ENCODE assay signal across 27 cellular contexts in the genomic region with DNA sequence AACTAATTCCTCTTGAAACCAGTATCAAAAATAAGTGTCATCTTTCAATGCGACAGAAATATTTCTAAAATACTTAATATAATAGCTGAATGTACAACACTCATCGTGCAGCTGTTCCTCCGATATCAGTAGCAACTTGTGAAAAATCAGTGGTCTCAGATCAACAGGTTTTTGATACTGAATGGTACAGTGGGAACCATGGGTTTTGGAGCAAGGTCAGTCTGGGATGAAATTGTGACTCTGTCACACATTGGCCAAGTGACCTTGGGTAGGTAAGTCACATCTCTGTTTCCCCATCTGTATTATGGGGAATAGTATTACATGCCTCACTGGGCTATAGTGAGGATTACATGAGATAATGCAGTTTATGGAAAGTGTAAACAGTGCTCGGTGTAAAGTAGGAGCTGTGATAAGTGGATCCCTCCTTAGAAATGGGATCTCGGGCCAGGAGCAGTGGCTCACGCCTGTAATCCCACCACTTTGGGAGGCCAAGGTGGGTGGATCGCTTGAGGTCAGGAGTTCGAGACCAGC. TPM values are rescaled to one million over a fixed set of nuclear protein-coding genes. Genes with fewer than 3 reads are reported as not detected.
"Had no signal": no experiment of that assay in that cellular context is flagged by ENCODE, and none has a peak within 500 bp of the region (broad histone marks: within the 10 kb centered on the region; RNA-seq: fewer than 3 reads in every experiment).

No MANE protein-coding gene starts in this region.

- H3K27me3 ChIP-seq: upper lobe of right lung had no signal

- H3K4me1 ChIP-seq: prostate gland had no signal

- ATAC-seq: activated CD4-positive, alpha-beta T cell treated with anti-CD3 and anti-CD28 coated beads for 36 hours; stimulated activated naive CD8-positive, alpha-beta T cell treated with anti-CD3 and anti-CD28 coated beads, Interleukin-15, Interleukin-2, amounts not matched to agents 100 U/mL and 50 U/mL, for 24 hours; upper lobe of right lung had no signal

- H3K4me3 Mint-ChIP-seq: activated CD4-positive, alpha-beta T cell treated with anti-CD3 and anti-CD28 coated beads for 36 hours; activated naive CD4-positive, alpha-beta T cell treated with anti-CD3 and anti-CD28 coated beads for 36 hours; activated naive CD8-positive, alpha-beta T cell treated with anti-CD3 and anti-CD28 coated beads, Interleukin-2, amount 10 ng/mL, durations not matched to agents 7 days and 5 days; activated T-cell treated with anti-CD3 and anti-CD28 coated beads, Interleukin-2, amount 50 U/mL, for 24 hours; dendritic cell treated with granulocyte-macrophage colony-stimulating factor and Interleukin-4, amounts not matched to agents 40 ng/mL and 50 ng/mL, for 4 days had no signal

- H3K27ac Mint-ChIP-seq: activated B cell treated with CpG ODN at 0.5 μM for 24 hours; activated CD4-positive, alpha-beta T cell treated with anti-CD3 and anti-CD28 coated beads for 36 hours; activated naive CD4-positive, alpha-beta T cell treated with anti-CD3 and anti-CD28 coated beads for 36 hours; dendritic cell treated with granulocyte-macrophage colony-stimulating factor and Interleukin-4, amounts not matched to agents 40 ng/mL and 50 ng/mL, for 4 days; memory B cell had no signal

- H3K9me3 Mint-ChIP-seq: activated B cell treated with CpG ODN at 0.5 μM for 24 hours; activated naive CD4-positive, alpha-beta T cell treated with anti-CD3 and anti-CD28 coated beads for 36 hours; activated naive CD8-positive, alpha-beta T cell treated with anti-CD3 and anti-CD28 coated beads, Interleukin-2, amount 10 ng/mL, durations not matched to agents 7 days and 5 days; activated T-cell treated with anti-CD3 and anti-CD28 coated beads, Interleukin-2, amount 50 U/mL, for 24 hours; dendritic cell treated with granulocyte-macrophage colony-stimulating factor and Interleukin-4, amounts not matched to agents 40 ng/mL and 50 ng/mL, for 4 days; memory B cell had no signal

- H3K4me3 ChIP-seq: prostate gland, upper lobe of right lung had no signal

- H3K36me3 Mint-ChIP-seq: memory B cell had no signal

- H3K27me3 Mint-ChIP-seq: activated B cell treated with CpG ODN at 0.5 μM for 24 hours; activated CD4-positive, alpha-beta T cell treated with anti-CD3 and anti-CD28 coated beads for 36 hours; activated T-cell treated with anti-CD3 and anti-CD28 coated beads, Interleukin-2, amount 50 U/mL, for 24 hours; memory B cell had no signal

- H3K27ac ChIP-seq: prostate gland, upper lobe of right lung had no signal

- H3K9me3 ChIP-seq: prostate gland, upper lobe of right lung had no signal

- H3K36me3 ChIP-seq: prostate gland, upper lobe of right lung had no signal

- FAIRE-seq: frontal cortex had no signal

- DNase-seq: activated B cell treated with CpG ODN at 0.5 μM for 24 hours; activated CD4-positive, alpha-beta T cell treated with anti-CD3 and anti-CD28 coated beads for 36 hours; activated CD4-positive, alpha-beta T cell treated with anti-CD3 and anti-CD28 coated beads, Interleukin-2, amount 50 U/mL, for 4 hours; activated CD8-positive, alpha-beta memory T cell treated with anti-CD3 and anti-CD28 coated beads for 24 hours; activated CD8-positive, alpha-beta memory T cell treated with anti-CD3 and anti-CD28 coated beads, Interleukin-2, amount 50 U/mL, for 4 hours; activated naive CD4-positive, alpha-beta T cell treated with anti-CD3 and anti-CD28 coated beads for 36 hours; activated naive CD8-positive, alpha-beta T cell treated with anti-CD3 and anti-CD28 coated beads, Interleukin-2, amount 10 ng/mL, durations not matched to agents 7 days and 5 days; activated T-cell treated with anti-CD3 and anti-CD28 coated beads, Interleukin-2, amount 50 U/mL, for 24 hours; amniotic stem cell; effector CD4-positive, alpha-beta T cell; glutamatergic neuron; hippocampal formation; stimulated activated CD4-positive, alpha-beta T cell treated with anti-CD3 and anti-CD28 coated beads, Interleukin-2, amount 100 ng/mL, for 48 hours; stimulated activated CD8-positive, alpha-beta memory T cell treated with anti-CD3 and anti-CD28 coated beads, Interleukin-4, amount 100 ng/mL, for 48 hours; stimulated activated naive CD8-positive, alpha-beta T cell treated with anti-CD3 and anti-CD28 coated beads, Interleukin-15, Interleukin-2, amounts not matched to agents 100 U/mL and 50 U/mL, for 24 hours; T1000; upper lobe of right lung had no signal

RNA-seq across cellular contexts. Expression of gene PRDM12, which starts 46.5 kb away (rescaled TPM):
- total RNA-seq: activated B cell treated with CpG ODN at 0.5 μM for 24 hours; activated naive CD4-positive, alpha-beta T cell treated with anti-CD3 and anti-CD28 coated beads for 36 hours; cardiac septum; liver; myocyte; osteocyte; prostate gland; subcutaneous adipose tissue; T-helper 1 cell treated with Interleukin-12 subunit alpha and Interleukin-12 subunit beta and Interleukin-4 antibody, amounts not matched to agents 30 ng/mL and 1 ng/mL, for 36 hours; upper lobe of right lung had no signal
